Comparison of ENCODE assay signal across 12 cellular contexts in the genomic region with DNA sequence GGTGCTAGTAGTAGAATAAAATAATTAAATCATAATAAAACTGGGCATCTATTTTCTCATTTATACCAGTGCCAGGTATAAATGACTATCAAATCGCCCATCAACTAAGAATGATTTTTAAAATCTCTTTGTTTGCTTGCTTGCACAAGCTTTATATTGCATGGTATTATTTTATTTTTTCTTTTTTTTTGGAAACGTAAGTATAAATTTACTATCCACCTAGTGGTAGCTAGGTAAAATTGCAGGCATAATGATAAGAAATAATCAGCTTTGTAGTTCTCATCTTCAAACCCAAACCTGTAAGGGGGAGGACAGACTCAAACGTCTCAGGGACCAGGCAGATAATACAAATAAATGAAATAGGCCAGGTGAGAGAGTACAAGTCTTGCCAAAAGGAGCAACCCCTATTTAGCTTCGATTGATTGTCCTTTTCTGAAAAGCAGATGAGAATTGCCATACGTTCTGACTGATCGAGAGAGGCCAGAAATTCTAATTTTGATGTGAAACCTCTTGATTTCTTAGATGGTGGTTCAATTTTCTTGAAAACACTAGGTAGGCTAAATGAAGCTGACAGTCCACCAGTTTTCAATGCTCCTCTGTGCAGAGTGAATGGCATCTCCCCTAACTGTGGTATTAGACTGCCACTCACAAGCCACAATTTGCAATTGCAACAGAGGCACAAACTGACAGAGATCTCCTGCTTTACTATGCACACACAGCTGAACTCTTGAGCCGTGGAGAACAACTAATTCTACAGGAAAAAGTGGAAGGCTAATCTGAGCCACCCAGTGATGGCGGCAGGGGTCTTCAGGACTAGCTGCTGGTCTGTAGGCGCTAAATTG.
DNase-seq lines count a peak whose midpoint lies in the region; ATAC-seq and TF ChIP-seq lines count a peak whose summit lies in the region.
"Had no signal": no experiment of that assay in that cellular context is flagged by ENCODE, and none has a peak within 500 bp of the region (broad histone marks: within the 10 kb centered on the region; RNA-seq: fewer than 3 reads in every experiment).

No MANE protein-coding gene starts in this region.

- no peak overlapping the region for H3K4me3 ChIP-seq in Karpas-422 (ENCODE audit: low read length)
- H3K4me3 ChIP-seq in mammary epithelial cell (replicated peaks in 1 of 3; ENCODE audit: insufficient read depth in 1 of 3, low read depth in 2 of 3, low read length in 3 of 3): no peak overlapping the region
- H3K4me3 ChIP-seq in osteoblast (ENCODE audit: insufficient read depth, low read length): no peak overlapping the region
- H3K4me3 ChIP-seq: MG63 had no signal

- H3K4me1 ChIP-seq in Karpas-422 (ENCODE audit: low read length) (no peaks in the 10 kb centered on the region), mammary epithelial cell (ENCODE audit: insufficient read depth, low read length) (peaks cover 6% of the 10 kb centered on the region), osteoblast (ENCODE audit: insufficient read depth, low read length) (no peaks in the 10 kb centered on the region)

- H3K27me3 Mint-ChIP-seq in natural killer cell (ENCODE audit: low read depth in 2 of 2): no peaks in the 10 kb centered on the region
- peaks cover 9% of the 10 kb centered on the region for H3K27me3 Mint-ChIP-seq in T-helper 17 cell

- dilution Hi-C loops in mammary epithelial cell (cut with HindIII; ENCODE audit: low sequenced_read_pairs): loop anchor here (5.0 kb wide), 1 partner anchor 90 kb away; no protein-coding TSS in a partner anchor

- H2AFZ ChIP-seq in Karpas-422 (ENCODE audit: low read length) (no peak overlapping the region), mammary epithelial cell (ENCODE audit: low read depth, low read length) (no peak overlapping the region), osteoblast (ENCODE audit: low read length) (no peak overlapping the region)

- H3K27ac Mint-ChIP-seq in natural killer cell (no peak overlapping the region), T-helper 17 cell (no peak overlapping the region)

- no peaks in the 10 kb centered on the region for H3K36me3 ChIP-seq in Karpas-422 (ENCODE audit: insufficient read depth, low read length)
- no peaks in the 10 kb centered on the region for H3K36me3 ChIP-seq in mammary epithelial cell (ENCODE audit: insufficient read depth, low read length)
- no peaks in the 10 kb centered on the region for H3K36me3 ChIP-seq in osteoblast (ENCODE audit: insufficient read depth, low read length)
- H3K36me3 ChIP-seq: MG63 had no signal

- TF ChIP-seq CTCF in mammary epithelial cell (conservative IDR thresholded peaks at IDR 0.05 in 1 of 2, IDR thresholded peaks at IDR 0.05 in 1 of 2; ENCODE audit: extremely low read depth in 1 of 2, insufficient read depth in 1 of 2, low read depth in 1 of 2, low read length in 2 of 2): peak; percentile 16 to 44
- TF ChIP-seq CTCF in osteoblast (IDR thresholded peaks at IDR 0.05; ENCODE audit: extremely low read depth, low read depth, low read length): peak; percentile 30
- no peak for TF ChIP-seq CTCF in natural killer cell (IDR thresholded peaks at IDR 0.05)

- H3K9ac ChIP-seq in Karpas-422 (ENCODE audit: low read length) (no peak overlapping the region), mammary epithelial cell (ENCODE audit: insufficient read depth, low read length) (no peak overlapping the region)

- H4K20me1 ChIP-seq in Karpas-422 (ENCODE audit: insufficient read depth, low read depth, low read length) (no peaks in the 10 kb centered on the region), mammary epithelial cell (ENCODE audit: insufficient read depth, low read length) (no peaks in the 10 kb centered on the region), osteoblast (ENCODE audit: insufficient read depth, low read length) (no peaks in the 10 kb centered on the region)

- no TSS peak for BruUV-seq in mammary epithelial cell (replicated peaks; lab: Mats Ljungman, UMichigan)

- no peak overlapping the region for H3K4me2 ChIP-seq in Karpas-422 (ENCODE audit: low read depth, low read length, poor library complexity, severe bottlenecking)
- H3K4me2 ChIP-seq in mammary epithelial cell (ENCODE audit: insufficient read depth, low read depth, low read length): no peak overlapping the region
- no peak overlapping the region for H3K4me2 ChIP-seq in osteoblast (ENCODE audit: insufficient read depth, low read length)

- peaks cover 0 to 3% of the 10 kb centered on the region in 2 donors for H3K9me3 Mint-ChIP-seq in natural killer cell

- CTCF ChIA-PET in mammary epithelial cell (lab: Charles Lee; ENCODE audit: low non-redundant PET): interaction anchor here (0.6 kb wide), 2 partner anchors 18 to 1230 kb away, joined by 3 to 6 read pairs; no protein-coding TSS in a partner anchor

- H3K79me2 ChIP-seq in Karpas-422 (ENCODE audit: low read length) (no peaks in the 10 kb centered on the region), mammary epithelial cell (ENCODE audit: insufficient read depth, low read length) (no peaks in the 10 kb centered on the region), osteoblast (ENCODE audit: insufficient read depth, low read length) (no peaks in the 10 kb centered on the region)

- H3K27ac ChIP-seq in Karpas-422 (ENCODE audit: low read length): no peak overlapping the region
- no peak overlapping the region for H3K27ac ChIP-seq in mammary epithelial cell (ENCODE audit: insufficient read depth, low read depth, low read length)
- no peak overlapping the region for H3K27ac ChIP-seq in osteoblast (ENCODE audit: low read depth, low read length)

- intact Hi-C loops in mammary epithelial cell (cut with micrococcal nuclease): loop anchor here (1.0 kb wide), 1 partner anchor 188 kb away; no protein-coding TSS in a partner anchor
- intact Hi-C loops in natural killer cell (cut with micrococcal nuclease): no loop called here

- H3K27me3 ChIP-seq in Karpas-422 (ENCODE audit: low read length) (no peaks in the 10 kb centered on the region), mammary epithelial cell (ENCODE audit: insufficient read depth, low read length) (no peaks in the 10 kb centered on the region), osteoblast (ENCODE audit: insufficient read depth, low read length) (no peaks in the 10 kb centered on the region)
- H3K27me3 ChIP-seq: MG63 had no signal

- H3K4me1 Mint-ChIP-seq in natural killer cell: no peaks in the 10 kb centered on the region
- peaks cover 2% of the 10 kb centered on the region for H3K4me1 Mint-ChIP-seq in T-helper 17 cell

- peak; percentile 13 for DNase-seq in ELR (ENCODE audit: low read depth)
- peak; percentile 62 for DNase-seq in Karpas-422
- DNase-seq in mammary epithelial cell: no peak
- no peak for DNase-seq in osteoblast (ENCODE audit: insufficient read length, low spot score, missing footprints)
- no peak for DNase-seq in natural killer cell
- DNase-seq in T-helper 17 cell: no peak
- DNase-seq in NCI-H524 treated with DMSO at 0.1 percent for 48 hours (lab: John Stamatoyannopoulos, UW): no peak
- DNase-seq in NCI-H345 treated with DMSO at 0.1 percent for 48 hours (lab: John Stamatoyannopoulos, UW; ENCODE audit: unreplicated experiment): no peak
- DNase-seq: caudate nucleus, EL, HCEC 1CT, MG63 had no signal

- H3K36me3 Mint-ChIP-seq in natural killer cell (no peaks in the 10 kb centered on the region), T-helper 17 cell (ENCODE audit: low read depth) (no peaks in the 10 kb centered on the region)

- ATAC-seq in natural killer cell (no peak), T-helper 17 cell (no peak)

- H3K9me3 ChIP-seq in Karpas-422 (ENCODE audit: low read length) (peaks cover 4% of the 10 kb centered on the region), mammary epithelial cell (replicated peaks; ENCODE audit: insufficient read depth, low read length) (no peaks in the 10 kb centered on the region), osteoblast (ENCODE audit: low read depth, low read length) (no peaks in the 10 kb centered on the region), T-helper 17 cell (ENCODE audit: control insufficient read depth, low read length, poor library complexity, severe bottlenecking) (no peaks in the 10 kb centered on the region)
- H3K9me3 ChIP-seq: MG63 had no signal

- in situ Hi-C loops in mammary epithelial cell (cut with MboI; ENCODE audit: low sequenced_read_pairs in 2 of 2): no loop called here

- H3K4me3 Mint-ChIP-seq in natural killer cell: no peak overlapping the region
- H3K4me3 Mint-ChIP-seq in T-helper 17 cell: no peak overlapping the region

- 85% methylated on average over 9 of the region's 9 CpGs for whole genome bisulfite sequencing in mammary epithelial cell (ENCODE audit: low coverage, missing lambda C conversion rate)

- H3K9me2 ChIP-seq in Karpas-422 (replicated peaks; ENCODE audit: insufficient read depth, low read length): no peaks in the 10 kb centered on the region

Comparison
In these comparisons a context has a peak if more than half of its experiments do, and no peak if none do; other contexts are left out.
1. DNase-seq: peak in ELR (single experiment) and Karpas-422 (single experiment); none in mammary epithelial cell (single experiment), osteoblast (single experiment), natural killer cell (single experiment), T-helper 17 cell (0 of 3), NCI-H524 treated with DMSO at 0.1 percent for 48 hours (single experiment) and NCI-H345 treated with DMSO at 0.1 percent for 48 hours (single experiment).